In genomic region chr6:166221040-166221439, GRCh38 we compare ENCODE assay signal across 23 cellular contexts. TPM values are rescaled to one million over a fixed set of nuclear protein-coding genes. Genes with fewer than 3 reads are reported as not detected.
A peak's percentile ranks its signal among the peaks of the same experiment; 100 is the strongest.
DNase-seq lines count a peak whose midpoint lies in the region; ATAC-seq, FAIRE-seq and TF ChIP-seq lines count a peak whose summit lies in the region.
"Had no signal": no experiment of that assay in that cellular context is flagged by ENCODE, and none has a peak within 500 bp of the region (broad histone marks: within the 10 kb centered on the region; RNA-seq: fewer than 3 reads in every experiment).

No MANE protein-coding gene starts in this region.

- peaks cover 32% of the 10 kb centered on the region for H3K27me3 Mint-ChIP-seq in activated CD4-positive, alpha-beta T cell treated with anti-CD3 and anti-CD28 coated beads for 36 hours

- H3K4ac ChIP-seq in mesendoderm (ENCODE audit: low read depth, low read length), result no peak overlapping the region

- no peak overlapping the region for H4K8ac ChIP-seq in mesendoderm (ENCODE audit: low read depth, low read length)

- no peak overlapping the region for H3K9ac ChIP-seq in mesendoderm (ENCODE audit: low read length)

- CTCF ChIA-PET in activated CD4-positive, alpha-beta T cell treated with anti-CD3 and anti-CD28 coated beads for 36 hours (lab: Charles Lee), result no interaction called here

- no peak overlapping the region for H2AK5ac ChIP-seq in mesendoderm (ENCODE audit: low read length)

- H3K9me3 ChIP-seq in pancreas, result no peaks in the 10 kb centered on the region
- H3K9me3 ChIP-seq: heart right ventricle, ovary, SJSA1, tibial artery had no signal

- ATAC-seq in activated CD4-positive, alpha-beta T cell treated with anti-CD3 and anti-CD28 coated beads for 36 hours, result no peak
- ATAC-seq in pancreas, result no peak
- ATAC-seq: heart right ventricle had no signal

- no peak overlapping the region for H3K23ac ChIP-seq in mesendoderm (ENCODE audit: low read length)

- H2BK120ac ChIP-seq in mesendoderm (ENCODE audit: low read depth, low read length), result no peak overlapping the region

- no peak overlapping the region for H3K56ac ChIP-seq in mesendoderm (ENCODE audit: low read length)

- peaks cover 6% of the 10 kb centered on the region for H3K4me1 Mint-ChIP-seq in activated CD4-positive, alpha-beta T cell treated with anti-CD3 and anti-CD28 coated beads for 36 hours

- POLR2A ChIA-PET in activated CD4-positive, alpha-beta T cell treated with anti-CD3 and anti-CD28 coated beads for 36 hours (lab: Charles Lee), result interaction anchor here (0.7 kb wide), 1 partner anchor 123 kb away, joined by 7 read pairs; no protein-coding TSS in a partner anchor

- H2BK5ac ChIP-seq in mesendoderm (ENCODE audit: low read length), result no peak overlapping the region

- H3K4me3 Mint-ChIP-seq in activated CD4-positive, alpha-beta T cell treated with anti-CD3 and anti-CD28 coated beads for 36 hours, result no peak overlapping the region
- H3K4me3 Mint-ChIP-seq: activated T-cell treated with anti-CD3 and anti-CD28 coated beads, Interleukin-2, amount 50 U/mL, for 24 hours had no signal

- H3K27me3 ChIP-seq in mesendoderm (ENCODE audit: insufficient read depth, low read length, poor library complexity), result peaks cover 2% of the 10 kb centered on the region
- H3K27me3 ChIP-seq in pancreas, result no peaks in the 10 kb centered on the region
- H3K27me3 ChIP-seq: ovary, SJSA1 had no signal

- WGBS in mesendoderm (ENCODE audit: extremely low coverage, insufficient coverage, low lambda C conversion rate), result no CpG with 5 or more reads among the region's 11 CpGs
- 82 to 87% methylated on average over 11 of the region's 11 CpGs for WGBS in pancreas, 2 donors

- H4K5ac ChIP-seq in mesendoderm (ENCODE audit: low read length), result no peak overlapping the region

- DNase-seq in activated CD4-positive, alpha-beta T cell treated with anti-CD3 and anti-CD28 coated beads for 36 hours, result peak; percentile 28
- no peak for DNase-seq in activated CD4-positive, alpha-beta T cell treated with anti-CD3 and anti-CD28 coated beads for 1 hour
- peak; percentile 80 for DNase-seq in Jurkat, Clone E6-1 (ENCODE audit: low read depth, low spot score)
- DNase-seq in activated CD4-positive, alpha-beta T cell treated with anti-CD3 and anti-CD28 coated beads, Interleukin-2, amount 50 U/mL, for 1 hour, result peak; percentile 26
- DNase-seq in mesendoderm, result no peak
- no peak for DNase-seq in pancreas
- DNase-seq in NCI-H2107 treated with DMSO at 0.1 percent for 48 hours (lab: John Stamatoyannopoulos, UW; ENCODE audit: unreplicated experiment), result no peak
- no peak for DNase-seq in caudate nucleus (lab: John Stamatoyannopoulos, UW)
- DNase-seq: activated T-cell treated with anti-CD3 and anti-CD28 coated beads, Interleukin-2, amount 50 U/mL, for 24 hours; anterior cingulate cortex; C1 segment of cervical spinal cord; DMS53; heart right ventricle; NCI-H2081 treated with DMSO at 0.1 percent for 48 hours; NCI-H524 treated with DMSO at 0.1 percent for 48 hours; OCI-M1; ovary; tibial artery had no signal

- no peaks in the 10 kb centered on the region for H3K9me3 Mint-ChIP-seq in activated CD4-positive, alpha-beta T cell treated with anti-CD3 and anti-CD28 coated beads for 36 hours (ENCODE audit: low read depth)
- H3K9me3 Mint-ChIP-seq: activated T-cell treated with anti-CD3 and anti-CD28 coated beads, Interleukin-2, amount 50 U/mL, for 24 hours had no signal

- H2BK15ac ChIP-seq in mesendoderm (replicated peaks; ENCODE audit: low read depth), result no peak overlapping the region

- no peak overlapping the region for H3K27ac ChIP-seq in mesendoderm (ENCODE audit: low read depth, low read length)
- no peak overlapping the region for H3K27ac ChIP-seq in pancreas
- H3K27ac ChIP-seq in caudate nucleus (ENCODE audit: low read depth, low read length), result no peak overlapping the region
- H3K27ac ChIP-seq: 22Rv1, heart right ventricle, ovary, SJSA1, tibial artery had no signal

- peak overlapping the region; percentile 30 for H3K18ac ChIP-seq in mesendoderm (ENCODE audit: low read length)

- no peak for FAIRE-seq in pancreas (lab: Jason Lieb, UNC)
- FAIRE-seq: GM18507 had no signal

- H3K79me1 ChIP-seq in mesendoderm (ENCODE audit: low read length), result no peaks in the 10 kb centered on the region

- H3K4me3 ChIP-seq in Jurkat, Clone E6-1 (ENCODE audit: low read length), result no peak overlapping the region
- H3K4me3 ChIP-seq in mesendoderm (ENCODE audit: low read length), result no peak overlapping the region
- no peak overlapping the region for H3K4me3 ChIP-seq in pancreas
- H3K4me3 ChIP-seq: heart right ventricle, lung, ovary, SJSA1, tibial artery had no signal

- no peaks in the 10 kb centered on the region for H3K79me2 ChIP-seq in mesendoderm (ENCODE audit: control insufficient read depth, insufficient read depth, low read length)

- H3K36me3 ChIP-seq in mesendoderm (ENCODE audit: control insufficient read depth, insufficient read depth, low read length) (no peaks in the 10 kb centered on the region), pancreas (no peaks in the 10 kb centered on the region)
- H3K36me3 ChIP-seq: heart right ventricle, ovary, SJSA1, tibial artery had no signal

- H3K4me2 ChIP-seq in mesendoderm (ENCODE audit: low read length), result no peak overlapping the region

- H3K4me1 ChIP-seq in mesendoderm (ENCODE audit: control insufficient read depth, low read depth, low read length) (peaks cover 8% of the 10 kb centered on the region), pancreas (no peaks in the 10 kb centered on the region)
- H3K4me1 ChIP-seq: heart right ventricle, tibial artery had no signal

- intact Hi-C loops in activated CD4-positive, alpha-beta T cell treated with anti-CD3 and anti-CD28 coated beads for 36 hours (cut with DNase I, micrococcal nuclease), result no loop called here
- intact Hi-C loops in pancreas (cut with DNase I), result no loop called here

- TF ChIP-seq CTCF in pancreas (IDR thresholded peaks at IDR 0.05), result no peak

- no peak overlapping the region for H3K27ac Mint-ChIP-seq in activated CD4-positive, alpha-beta T cell treated with anti-CD3 and anti-CD28 coated beads for 36 hours
- H3K27ac Mint-ChIP-seq: activated T-cell treated with anti-CD3 and anti-CD28 coated beads, Interleukin-2, amount 50 U/mL, for 24 hours had no signal

- no peaks in the 10 kb centered on the region for H3K36me3 Mint-ChIP-seq in activated CD4-positive, alpha-beta T cell treated with anti-CD3 and anti-CD28 coated beads for 36 hours (ENCODE audit: low read depth)

RNA-seq across cellular contexts. Expression of gene TBXT, which starts 53.4 kb away (rescaled TPM):
- not detected for total RNA-seq in activated CD4-positive, alpha-beta T cell treated with anti-CD3 and anti-CD28 coated beads for 36 hours
- not detected for polyA plus RNA-seq in Jurkat, Clone E6-1 (2012; ENCODE audit: insufficient read depth, insufficient read length)
- 168 TPM for polyA plus RNA-seq in mesendoderm (2013, experiment 1 of 2)
- 162 TPM for polyA plus RNA-seq in mesendoderm (2013, experiment 2 of 2)
- not detected for total RNA-seq in pancreas
- polyA plus RNA-seq in pancreas, result not detected
- total RNA-seq: cerebellum, heart right ventricle, lung, ovary, SJSA1 had no signal
- polyA plus RNA-seq: heart right ventricle, lung, ovary had no signal

Comparison
In these comparisons a context has a peak if more than half of its experiments do, and no peak if none do; other contexts are left out.
1. DNase-seq: peak in activated CD4-positive, alpha-beta T cell treated with anti-CD3 and anti-CD28 coated beads for 36 hours (single experiment), Jurkat, Clone E6-1 (single experiment) and activated CD4-positive, alpha-beta T cell treated with anti-CD3 and anti-CD28 coated beads, Interleukin-2, amount 50 U/mL, for 1 hour (single experiment); none in activated CD4-positive, alpha-beta T cell treated with anti-CD3 and anti-CD28 coated beads for 1 hour (single experiment), mesendoderm (single experiment), pancreas (0 of 6), NCI-H2107 treated with DMSO at 0.1 percent for 48 hours (single experiment) and caudate nucleus (0 of 61).